ENCODE assay signal across 11 cellular contexts in genomic region chr22:39313258-39314001, GRCh38. TPM values are rescaled to one million over a fixed set of nuclear protein-coding genes. Genes with fewer than 3 reads are reported as not detected.
DNase-seq lines count a peak whose midpoint lies in the region; ATAC-seq and TF ChIP-seq lines count a peak whose summit lies in the region.
"Had no signal": no experiment of that assay in that cellular context is flagged by ENCODE, and none has a peak within 500 bp of the region (broad histone marks: within the 10 kb centered on the region; RNA-seq: fewer than 3 reads in every experiment).

No MANE protein-coding gene starts in this region.

- peaks cover 70% of the 10 kb centered on the region for H4K20me1 ChIP-seq in PC-9 (ENCODE audit: insufficient read depth)

- H3K9me2 ChIP-seq in PC-9 (ENCODE audit: insufficient read depth) = no peaks in the 10 kb centered on the region

- no peak for ATAC-seq in central memory CD8-positive, alpha-beta T cell (replicated peaks; ENCODE audit: extremely low read depth, poor library complexity, severe bottlenecking)
- ATAC-seq in gastrocnemius medialis = no peak
- ATAC-seq in GM21619 (IDR thresholded peaks at IDR 0.05; ENCODE audit: unreplicated experiment) = no peak
- no peak for ATAC-seq in GM19452 (IDR thresholded peaks at IDR 0.05; ENCODE audit: unreplicated experiment)

- DNase-seq in breast epithelium (ENCODE audit: low spot score in 2 of 2) (peak in 1 of 2 donors; percentile 42), MCF 10A (ENCODE audit: unreplicated experiment) (no peak), PC-9 (no peak), gastrocnemius medialis (no peak), coronary artery (ENCODE audit: low spot score) (no peak)
- no peak for DNase-seq in central memory CD8-positive, alpha-beta T cell (ENCODE audit: low spot score in 2 of 2)
- DNase-seq: cortex of kidney, midbrain, T-helper 1 cell had no signal

- H3K36me3 ChIP-seq in breast epithelium (peaks cover 5% of the 10 kb centered on the region), PC-9 (ENCODE audit: low read depth) (peaks cover 64% of the 10 kb centered on the region), gastrocnemius medialis (peaks cover 4 to 68% of the 10 kb centered on the region in 2 donors)

- peaks cover 44% of the 10 kb centered on the region for H3K4me1 Mint-ChIP-seq in MCF 10A (ENCODE audit: insufficient read depth, unreplicated experiment)
- peaks cover 57% of the 10 kb centered on the region for H3K4me1 Mint-ChIP-seq in central memory CD8-positive, alpha-beta T cell

- CTCF ChIA-PET in MCF 10A (lab: Yijun Ruan, JAX) = interaction anchor here (12.1 kb wide), 1 partner anchor 141 kb away, joined by 256 read pairs; no protein-coding TSS in a partner anchor
- CTCF ChIA-PET in PC-9 (lab: Charles Lee) = interaction anchor here (0.5 kb wide), 1 partner anchor 35 kb away, joined by 9 read pairs; no protein-coding TSS in a partner anchor

- H3K27me3 ChIP-seq in breast epithelium = no peaks in the 10 kb centered on the region
- no peaks in the 10 kb centered on the region for H3K27me3 ChIP-seq in PC-9 (ENCODE audit: insufficient read depth, low read depth)
- no peaks in the 10 kb centered on the region for H3K27me3 ChIP-seq in gastrocnemius medialis

- H3K27me3 Mint-ChIP-seq in MCF 10A (ENCODE audit: insufficient read depth, unreplicated experiment) = no peaks in the 10 kb centered on the region
- H3K27me3 Mint-ChIP-seq in central memory CD8-positive, alpha-beta T cell = no peaks in the 10 kb centered on the region

- H3K4me3 ChIP-seq in breast epithelium (peak overlapping the region in 1 of 3 donors; percentile 15), PC-9 (no peak overlapping the region), gastrocnemius medialis (no peak overlapping the region), coronary artery (no peak overlapping the region)

- H3K27ac ChIP-seq in breast epithelium (peak overlapping the region; percentile 65 to 73), PC-9 (peak overlapping the region; percentile 98; the same call in 1 of the 2 replicates), gastrocnemius medialis (peak overlapping the region in 3 of 4 donors; percentile 3 to 96 (median 34)), coronary artery (peak overlapping the region in 1 of 2 donors; percentile 17)

- H3K4me3 Mint-ChIP-seq in MCF 10A (ENCODE audit: unreplicated experiment) = no peak overlapping the region
- H3K4me3 Mint-ChIP-seq in central memory CD8-positive, alpha-beta T cell = peak overlapping the region; percentile 20

- H3K9me3 Mint-ChIP-seq in MCF 10A (ENCODE audit: unreplicated experiment) = no peaks in the 10 kb centered on the region
- H3K9me3 Mint-ChIP-seq in central memory CD8-positive, alpha-beta T cell = no peaks in the 10 kb centered on the region

- BruUV-seq in MCF 10A (replicated peaks; lab: Mats Ljungman, UMichigan) (no TSS peak), PC-9 (replicated peaks; lab: Mats Ljungman, UMichigan) (no TSS peak)

- H3K36me3 Mint-ChIP-seq in MCF 10A (ENCODE audit: insufficient read depth, unreplicated experiment) = peaks cover 85% of the 10 kb centered on the region
- H3K36me3 Mint-ChIP-seq in central memory CD8-positive, alpha-beta T cell (ENCODE audit: insufficient read depth) = peaks cover 63% of the 10 kb centered on the region

- no peak for TF ChIP-seq CTCF in breast epithelium (IDR thresholded peaks at IDR 0.05)
- TF ChIP-seq CTCF in MCF 10A (IDR thresholded peaks at IDR 0.05; ENCODE audit: unreplicated experiment) = no peak
- TF ChIP-seq CTCF in PC-9 (conservative IDR thresholded peaks at IDR 0.05) = no peak
- no peak for TF ChIP-seq CTCF in gastrocnemius medialis (IDR thresholded peaks at IDR 0.05 in 4 of 5, conservative IDR thresholded peaks at IDR 0.05 in 1 of 5)
- TF ChIP-seq CTCF in coronary artery (IDR thresholded peaks at IDR 0.05) = no peak

- H3K4me1 ChIP-seq in breast epithelium (peaks cover 21 to 23% of the 10 kb centered on the region in 2 donors), PC-9 (replicated peaks; ENCODE audit: insufficient read depth) (peaks cover 61% of the 10 kb centered on the region), gastrocnemius medialis (peaks cover 49 to 53% of the 10 kb centered on the region in 2 donors)

- H3F3A ChIP-seq in PC-9 (ENCODE audit: insufficient read depth, low read depth) = peaks cover 99% of the 10 kb centered on the region

- TF ChIP-seq POLR2A in breast epithelium (IDR thresholded peaks at IDR 0.05) = no peak
- TF ChIP-seq POLR2A in gastrocnemius medialis (IDR thresholded peaks at IDR 0.05) = no peak

- POLR2A ChIA-PET in MCF 10A (lab: Yijun Ruan, JAX) = interaction anchor here (6.4 kb wide), 1 partner anchor 139 kb away, joined by 53 read pairs; no protein-coding TSS in a partner anchor
- POLR2A ChIA-PET in PC-9 (lab: Charles Lee; ENCODE audit: unreplicated experiment) = interaction anchor here (0.6 kb wide), 1 partner anchor 86 kb away, joined by 3 read pairs; the partner anchor contains the start of gene TAB1

- in situ Hi-C loops in gastrocnemius medialis (cut with MboI; ENCODE audit: low sequenced_read_pairs in 4 of 4) = loop anchor here in 3 of 4 donors (5.0 to 25.0 kb wide), 2 partner anchors 141 to 199 kb away; partner anchors contain the start of genes ATF4 (in 1 of the 3) and MIEF1 (in 1 of the 3)

- H3K79me2 ChIP-seq in PC-9 (ENCODE audit: low read depth) = peaks cover 53% of the 10 kb centered on the region

- H3K9me3 ChIP-seq in breast epithelium = no peaks in the 10 kb centered on the region
- no peaks in the 10 kb centered on the region for H3K9me3 ChIP-seq in PC-9 (ENCODE audit: insufficient read depth, low read depth)
- H3K9me3 ChIP-seq in gastrocnemius medialis = no peaks in the 10 kb centered on the region

- H2AFZ ChIP-seq in PC-9 = no peak overlapping the region

- H3K27ac Mint-ChIP-seq in MCF 10A (ENCODE audit: low read depth, unreplicated experiment) = no peak overlapping the region
- peak overlapping the region; percentile 10 for H3K27ac Mint-ChIP-seq in central memory CD8-positive, alpha-beta T cell (ENCODE audit: low read depth)

- intact Hi-C loops in breast epithelium (cut with DNase I; ENCODE audit: low total_unique reads) (loop anchor here (10.0 kb wide), 2 partner anchors 211 to 309 kb away; partner anchors contain the start of gene ATF4), MCF 10A (cut with micrococcal nuclease) (no loop called here), PC-9 (cut with micrococcal nuclease; ENCODE audit: unreplicated experiment) (no loop called here), gastrocnemius medialis (cut with DNase I; ENCODE audit: low total_unique reads) (no loop called here)

- peak overlapping the region; percentile 100; the same call in 1 of the 2 replicates for H3K4me2 ChIP-seq in PC-9

RNA-seq across cellular contexts. Expression of gene RPL3, which starts 6.0 kb away (rescaled TPM):
- total RNA-seq in breast epithelium (1,000 to 10,000 TPM; 1,827 to 3,262 (median 2,633) TPM), MCF 10A (2022) (3,475 and 3,632 TPM in 2 replicates), PC-9 (2021) (1,699 and 2,252 TPM in 2 replicates), gastrocnemius medialis (100 to 1,000 TPM; 261 to 680 (median 391) TPM)

RNA-seq across cellular contexts. Expression of gene SYNGR1, which starts 36.4 kb away (rescaled TPM):
- 10 to 100 TPM in 2 of 3 donors, 1 to 10 TPM in 1; 6.9 to 22.3 (median 20.5) TPM for total RNA-seq in breast epithelium
- 0.25 and 0.35 TPM in 2 replicates for total RNA-seq in MCF 10A (2022)
- 12.0 and 19.1 TPM in 2 replicates for total RNA-seq in PC-9 (2021)
- total RNA-seq in gastrocnemius medialis = 10 to 100 TPM in 2 of 4 donors, 1 to 10 TPM in 2; 2.8 to 17.2 (median 9.7) TPM
